In the genomic region with DNA sequence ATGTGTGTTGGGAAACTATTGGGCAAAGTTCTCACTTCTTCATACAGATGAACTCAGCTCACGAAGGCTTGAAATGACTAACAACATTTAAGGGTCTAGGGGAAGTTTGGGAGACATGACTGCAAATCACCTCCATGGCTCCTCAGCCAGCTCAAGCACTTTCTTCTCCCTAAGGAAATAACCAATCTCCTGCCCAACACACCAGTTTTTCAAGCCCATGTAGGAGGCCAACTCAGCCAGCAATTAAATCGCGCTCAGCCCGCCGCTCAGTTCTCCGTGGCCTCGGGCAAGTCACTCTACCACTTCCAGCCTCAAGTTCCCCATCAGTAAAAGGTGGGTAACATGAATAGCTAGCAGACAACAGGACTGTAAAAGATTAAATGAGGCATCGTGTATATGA, we compare ENCODE assay signal across 8 cellular contexts. TPM values are rescaled to one million over a fixed set of nuclear protein-coding genes. Genes with fewer than 3 reads are reported as not detected.
DNase-seq lines count a peak whose midpoint lies in the region; ATAC-seq, FAIRE-seq and TF ChIP-seq lines count a peak whose summit lies in the region.

No MANE protein-coding gene starts in this region.

- intact Hi-C loops in CD4-positive, alpha-beta T cell (cut with DNase I, micrococcal nuclease): loop anchor here (1.0 to 10.0 kb wide), 7 partner anchors 31 to 573 kb away; a partner anchor contains a TSS

- DNase-seq in CD4-positive, alpha-beta T cell: peak in 1 of 10 experiments; percentile 11
- DNase-seq in activated naive CD8-positive, alpha-beta T cell treated with anti-CD3 and anti-CD28 coated beads for 36 hours: no peak
- DNase-seq in keratinocyte (ENCODE audit: low read depth, low spot score) (no peak), omental fat pad (ENCODE audit: low spot score) (no peak), GM12892 (ENCODE audit: insufficient read length) (no peak)
- no peak for DNase-seq in stimulated activated naive CD8-positive, alpha-beta T cell treated with anti-CD3 and anti-CD28 coated beads, Interleukin-15, amount 100 ng/mL, for 72 hours

- POLR2A ChIA-PET in CD4-positive, alpha-beta T cell (lab: Charles Lee): interaction anchor here (0.6 to 3.6 kb wide), 19 partner anchors 11 to 1232 kb away, joined by 3 to 58 read pairs (median 5); a partner anchor contains a TSS

- H3K36me3 ChIP-seq in HUES48 (ENCODE audit: control insufficient read depth, insufficient read depth, low read length) (peaks cover 23% of the 10 kb centered on the region), keratinocyte (ENCODE audit: control insufficient read depth in 2 of 2, extremely low read depth in 1 of 2, insufficient read depth in 2 of 2, low read length in 2 of 2) (peaks cover 8 to 16% of the 10 kb centered on the region in 2 experiments)

- FAIRE-seq in keratinocyte (lab: Jason Lieb, UNC) (peak; percentile 49), GM12892 (lab: Jason Lieb, UNC) (no peak)

- H3K79me2 ChIP-seq in keratinocyte (ENCODE audit: control insufficient read depth, insufficient read depth, low read length): peaks cover 48% of the 10 kb centered on the region

- peaks cover 63% of the 10 kb centered on the region for H3K4me1 Mint-ChIP-seq in CD4-positive, alpha-beta T cell (ENCODE audit: low read depth)
- H3K4me1 Mint-ChIP-seq in activated naive CD8-positive, alpha-beta T cell treated with anti-CD3 and anti-CD28 coated beads for 36 hours: peaks cover 54% of the 10 kb centered on the region
- peaks cover 73% of the 10 kb centered on the region for H3K4me1 Mint-ChIP-seq in stimulated activated naive CD8-positive, alpha-beta T cell treated with anti-CD3 and anti-CD28 coated beads, Interleukin-15, amount 100 ng/mL, for 72 hours

- no peaks in the 10 kb centered on the region for H3K27me3 Mint-ChIP-seq in CD4-positive, alpha-beta T cell
- H3K27me3 Mint-ChIP-seq in activated naive CD8-positive, alpha-beta T cell treated with anti-CD3 and anti-CD28 coated beads for 36 hours: peaks cover 8% of the 10 kb centered on the region
- no peaks in the 10 kb centered on the region for H3K27me3 Mint-ChIP-seq in stimulated activated naive CD8-positive, alpha-beta T cell treated with anti-CD3 and anti-CD28 coated beads, Interleukin-15, amount 100 ng/mL, for 72 hours

- H3K9me1 ChIP-seq in keratinocyte (ENCODE audit: control insufficient read depth, extremely low read depth, insufficient read depth, low read length): peaks cover 8% of the 10 kb centered on the region

- H3K4me1 ChIP-seq in HUES48 (ENCODE audit: control insufficient read depth, insufficient read depth, low read length) (peaks cover 6% of the 10 kb centered on the region), keratinocyte (ENCODE audit: control insufficient read depth, extremely low read depth, insufficient read depth, low read length) (peaks cover 30% of the 10 kb centered on the region)

- peak overlapping the region; percentile 80 for H3K4me2 ChIP-seq in keratinocyte (ENCODE audit: control insufficient read depth, extremely low read depth, insufficient read depth, low read depth, low read length)

- no peak for TF ChIP-seq CTCF in CD4-positive, alpha-beta T cell (IDR thresholded peaks at IDR 0.05)
- TF ChIP-seq CTCF in keratinocyte (optimal IDR thresholded peaks at IDR 0.05 in 1 of 3, IDR thresholded peaks at IDR 0.05 in 1 of 3, conservative IDR thresholded peaks at IDR 0.05 in 1 of 3; ENCODE audit: extremely low read depth in 1 of 3, insufficient read depth in 2 of 3, low read length in 3 of 3) (no peak), omental fat pad (IDR thresholded peaks at IDR 0.05) (no peak)

- peaks cover 57% of the 10 kb centered on the region for H3K36me3 Mint-ChIP-seq in CD4-positive, alpha-beta T cell (ENCODE audit: low read depth)
- H3K36me3 Mint-ChIP-seq in activated naive CD8-positive, alpha-beta T cell treated with anti-CD3 and anti-CD28 coated beads for 36 hours: peaks cover 29% of the 10 kb centered on the region

- H3K4me3 Mint-ChIP-seq in CD4-positive, alpha-beta T cell: peak overlapping the region; percentile 92
- H3K4me3 Mint-ChIP-seq in activated naive CD8-positive, alpha-beta T cell treated with anti-CD3 and anti-CD28 coated beads for 36 hours: peak overlapping the region; percentile 95
- H3K4me3 Mint-ChIP-seq in stimulated activated naive CD8-positive, alpha-beta T cell treated with anti-CD3 and anti-CD28 coated beads, Interleukin-15, amount 100 ng/mL, for 72 hours: peak overlapping the region; percentile 90 to 94

- peaks cover 7% of the 10 kb centered on the region for H4K20me1 ChIP-seq in keratinocyte (ENCODE audit: control insufficient read depth, extremely low read depth, insufficient read depth, low read length)

- dilution Hi-C loops in keratinocyte (cut with MboI; ENCODE audit: extremely low pct_ligation_motif_present, low sequenced_read_pairs): no loop called here

- H3K9ac ChIP-seq in HUES48 (ENCODE audit: low read depth, low read length) (peak overlapping the region; percentile 97), keratinocyte (ENCODE audit: control insufficient read depth, extremely low read depth, insufficient read depth, low read length) (peak overlapping the region; percentile 92)

- CTCF ChIA-PET in CD4-positive, alpha-beta T cell (lab: Charles Lee): no interaction called here

- TF ChIP-seq POLR2A in GM12892 (IDR thresholded peaks at IDR 0.05; ENCODE audit: low read depth, low read length): no peak

- H3K27ac ChIP-seq in CD4-positive, alpha-beta T cell (ENCODE audit: low read depth, low read length): peak overlapping the region; percentile 83
- H3K27ac ChIP-seq in HUES48 (ENCODE audit: low read depth, low read length): peak overlapping the region; percentile 100
- H3K27ac ChIP-seq in keratinocyte (ENCODE audit: control insufficient read depth, insufficient read depth, low read length): peak overlapping the region; percentile 100

- no peaks in the 10 kb centered on the region for H3K9me3 Mint-ChIP-seq in CD4-positive, alpha-beta T cell
- no peaks in the 10 kb centered on the region for H3K9me3 Mint-ChIP-seq in activated naive CD8-positive, alpha-beta T cell treated with anti-CD3 and anti-CD28 coated beads for 36 hours
- H3K9me3 Mint-ChIP-seq in stimulated activated naive CD8-positive, alpha-beta T cell treated with anti-CD3 and anti-CD28 coated beads, Interleukin-15, amount 100 ng/mL, for 72 hours: no peaks in the 10 kb centered on the region

- no peak overlapping the region for H2AFZ ChIP-seq in keratinocyte (ENCODE audit: control insufficient read depth, low read length)

- no peaks in the 10 kb centered on the region for H3K9me3 ChIP-seq in CD4-positive, alpha-beta T cell (ENCODE audit: control insufficient read depth, low read length)
- no peaks in the 10 kb centered on the region for H3K9me3 ChIP-seq in HUES48 (ENCODE audit: control insufficient read depth, insufficient read depth, low read length)
- H3K9me3 ChIP-seq in keratinocyte (ENCODE audit: control insufficient read depth, low read depth, low read length): no peaks in the 10 kb centered on the region

- ATAC-seq in CD4-positive, alpha-beta T cell (ENCODE audit: poor library complexity): peak; percentile 0
- ATAC-seq in stimulated activated naive CD8-positive, alpha-beta T cell treated with anti-CD3 and anti-CD28 coated beads, Interleukin-15, amount 100 ng/mL, for 72 hours: no peak
- ATAC-seq in HG03175 (IDR thresholded peaks at IDR 0.05; ENCODE audit: unreplicated experiment) (no peak), omental fat pad (ENCODE audit: low FRiP score) (no peak)

- H3K27ac Mint-ChIP-seq in CD4-positive, alpha-beta T cell: peak overlapping the region; percentile 99
- H3K27ac Mint-ChIP-seq in activated naive CD8-positive, alpha-beta T cell treated with anti-CD3 and anti-CD28 coated beads for 36 hours: peak overlapping the region; percentile 95
- peak overlapping the region; percentile 97 to 100 for H3K27ac Mint-ChIP-seq in stimulated activated naive CD8-positive, alpha-beta T cell treated with anti-CD3 and anti-CD28 coated beads, Interleukin-15, amount 100 ng/mL, for 72 hours

- H3K27me3 ChIP-seq in CD4-positive, alpha-beta T cell (ENCODE audit: control insufficient read depth, insufficient read depth, low read length): no peaks in the 10 kb centered on the region
- H3K27me3 ChIP-seq in HUES48 (ENCODE audit: control insufficient read depth, insufficient read depth, low read length) (no peaks in the 10 kb centered on the region), keratinocyte (ENCODE audit: control insufficient read depth, extremely low read depth, insufficient read depth, low read length) (no peaks in the 10 kb centered on the region)

- H3K4me3 ChIP-seq in HUES48 (ENCODE audit: low read depth, low read length) (peak overlapping the region; percentile 90), keratinocyte (ENCODE audit: control insufficient read depth in 2 of 3, extremely low read depth in 1 of 3, insufficient read depth in 2 of 3, low read depth in 1 of 3, low read length in 3 of 3) (peak overlapping the region; percentile 73 to 90 (median 79))

RNA-seq across cellular contexts. Expression of a gene that starts 0.8 kb away (rescaled TPM):
- 10 to 100 TPM; 77.7 to 80.7 TPM for total RNA-seq in CD4-positive, alpha-beta T cell
- total RNA-seq in activated naive CD8-positive, alpha-beta T cell treated with anti-CD3 and anti-CD28 coated beads for 36 hours: 10 to 100 TPM; 71.7 to 72.0 TPM
- 38.5 to 41.9 TPM (median 38.7 TPM) in 3 replicates for polyA plus RNA-seq in keratinocyte
- 25.1 TPM for polyA plus RNA-seq in keratinocyte (2011; ENCODE audit: low read depth)
- 35.2 and 37.0 TPM in 2 replicates for polyA plus RNA-seq in keratinocyte (2011; cell fraction: cytosol; rRNA removed)
- 53.9 and 59.9 TPM in 2 replicates for polyA plus RNA-seq in keratinocyte (2011; cell fraction: nucleus; rRNA removed)
- 38.2 and 44.5 TPM in 2 replicates for polyA plus RNA-seq in keratinocyte (2012; ENCODE audit: low replicate concordance)
- polyA minus RNA-seq in keratinocyte: 33.9 to 36.7 TPM (median 34.8 TPM) in 3 replicates
- polyA minus RNA-seq in keratinocyte (2011; cell fraction: cytosol; rRNA and poly(A)+ RNA removed): 19.0 TPM
- 22.8 and 31.6 TPM in 2 replicates for polyA minus RNA-seq in keratinocyte (2011; cell fraction: nucleus; rRNA and poly(A)+ RNA removed)
- 10 to 100 TPM; 25.0 to 44.9 (median 30.7) TPM for total RNA-seq in omental fat pad
- 40.0 TPM for polyA plus RNA-seq in GM12892 (2012; ENCODE audit: missing spikeins)

RNA-seq across cellular contexts. Expression of a gene that starts 26.5 kb away (rescaled TPM):
- 1 to 10 TPM; 4.3 to 5.3 TPM for total RNA-seq in CD4-positive, alpha-beta T cell
- under 1 TPM; 0.37 to 0.56 TPM for total RNA-seq in activated naive CD8-positive, alpha-beta T cell treated with anti-CD3 and anti-CD28 coated beads for 36 hours
- not detected in 3 replicates for polyA plus RNA-seq in keratinocyte
- 0.46 TPM for polyA plus RNA-seq in keratinocyte (2011; ENCODE audit: low read depth)
- polyA plus RNA-seq in keratinocyte (2011; cell fraction: cytosol; rRNA removed): 0.14 TPM in 1 of 2 replicates, not detected in the other
- polyA plus RNA-seq in keratinocyte (2011; cell fraction: nucleus; rRNA removed): 0.22 and 0.28 TPM in 2 replicates
- polyA plus RNA-seq in keratinocyte (2012; ENCODE audit: low replicate concordance): not detected in 2 replicates
- polyA minus RNA-seq in keratinocyte: 0.33 to 2.7 TPM in 2 of 3 replicates, not detected in the other
- polyA minus RNA-seq in keratinocyte (2011; cell fraction: cytosol; rRNA and poly(A)+ RNA removed): not detected
- polyA minus RNA-seq in keratinocyte (2011; cell fraction: nucleus; rRNA and poly(A)+ RNA removed): 0.63 TPM in 1 of 2 replicates, not detected in the other
- total RNA-seq in omental fat pad: not detected
- not detected for polyA plus RNA-seq in GM12892 (2012; ENCODE audit: missing spikeins)

RNA-seq across cellular contexts. Expression of a gene that starts 35.3 kb away (rescaled TPM):
- total RNA-seq in CD4-positive, alpha-beta T cell: 10 to 100 TPM; 39.8 to 41.2 TPM
- 10 to 100 TPM; 62.7 to 64.3 TPM for total RNA-seq in activated naive CD8-positive, alpha-beta T cell treated with anti-CD3 and anti-CD28 coated beads for 36 hours
- polyA plus RNA-seq in keratinocyte: 92.3 to 130 TPM (median 102 TPM) in 3 replicates
- polyA plus RNA-seq in keratinocyte (2011; ENCODE audit: low read depth): 25.3 TPM
- 97.1 and 168 TPM in 2 replicates for polyA plus RNA-seq in keratinocyte (2011; cell fraction: cytosol; rRNA removed)
- polyA plus RNA-seq in keratinocyte (2011; cell fraction: nucleus; rRNA removed): 81.0 and 113 TPM in 2 replicates
- polyA plus RNA-seq in keratinocyte (2012; ENCODE audit: low replicate concordance): 103 and 190 TPM in 2 replicates
- 105 to 302 TPM (median 113 TPM) in 3 replicates for polyA minus RNA-seq in keratinocyte
- polyA minus RNA-seq in keratinocyte (2011; cell fraction: cytosol; rRNA and poly(A)+ RNA removed): 191 TPM
- 57.7 and 69.0 TPM in 2 replicates for polyA minus RNA-seq in keratinocyte (2011; cell fraction: nucleus; rRNA and poly(A)+ RNA removed)
- total RNA-seq in omental fat pad: 100 to 1,000 TPM; 125 to 212 (median 152) TPM
- polyA plus RNA-seq in GM12892 (2012; ENCODE audit: missing spikeins): 49.7 TPM
